Comparison of ENCODE assay signal across 1 cellular context in the genomic region with DNA sequence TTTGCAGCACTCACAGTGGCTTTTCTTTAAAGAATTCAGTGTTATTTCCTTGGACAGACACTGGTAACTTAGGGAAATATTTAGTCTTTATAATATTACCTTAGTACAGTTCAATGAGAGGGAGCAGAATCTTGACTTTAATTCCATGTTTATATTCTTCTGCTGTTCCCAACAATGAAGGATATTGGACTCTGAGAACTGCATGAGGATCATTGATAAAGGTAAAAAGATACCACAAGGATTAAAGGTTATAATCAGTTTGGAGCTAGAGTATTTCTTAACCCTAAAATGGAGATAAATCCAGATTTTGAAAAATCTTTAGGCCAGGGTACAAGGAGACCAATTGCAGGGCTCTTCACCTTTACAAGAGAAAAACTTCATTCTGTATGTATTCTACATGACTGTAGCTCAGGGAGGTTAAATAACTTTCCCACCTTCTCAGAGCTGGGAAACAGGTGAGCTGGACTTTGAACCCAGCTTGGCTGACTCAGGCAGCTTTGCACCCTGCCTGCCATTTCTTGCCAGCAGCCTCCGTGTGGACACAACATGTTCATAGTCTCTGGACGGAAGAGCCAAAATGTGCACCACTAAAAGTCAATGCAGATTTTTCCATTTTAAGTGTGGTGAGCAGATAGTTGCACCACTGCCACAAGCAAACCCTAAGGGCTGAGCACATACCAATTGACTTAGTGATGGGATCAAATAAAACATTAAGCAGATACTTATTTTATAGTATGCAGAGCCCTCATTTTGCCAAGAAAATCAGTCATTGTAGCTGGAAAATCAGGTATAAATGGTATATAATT.
TF ChIP-seq lines count a peak whose summit lies in the region.

No MANE protein-coding gene starts in this region.

TF ChIP-seq in HepG2, 621 proteins besides CTCF, POLR2A, EP300 and RAD21 (continued from another document and continues in another):
- TF ChIP-seq, protein P1, sequence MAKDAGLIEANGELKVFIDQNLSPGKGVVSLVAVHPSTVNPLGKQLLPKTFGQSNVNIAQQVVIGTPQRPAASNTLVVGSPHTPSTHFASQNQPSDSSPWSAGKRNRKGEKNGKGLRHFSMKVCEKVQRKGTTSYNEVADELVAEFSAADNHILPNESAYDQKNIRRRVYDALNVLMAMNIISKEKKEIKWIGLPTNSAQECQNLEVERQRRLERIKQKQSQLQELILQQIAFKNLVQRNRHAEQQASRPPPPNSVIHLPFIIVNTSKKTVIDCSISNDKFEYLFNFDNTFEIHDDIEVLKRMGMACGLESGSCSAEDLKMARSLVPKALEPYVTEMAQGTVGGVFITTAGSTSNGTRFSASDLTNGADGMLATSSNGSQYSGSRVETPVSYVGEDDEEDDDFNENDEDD (CRISPR knock-in tag; IDR thresholded peaks at IDR 0.05; ENCODE audit: borderline replicate concordance), result peak; percentile 55; the same call in 1 of the 2 replicates
- TF ChIP-seq, protein P2, sequence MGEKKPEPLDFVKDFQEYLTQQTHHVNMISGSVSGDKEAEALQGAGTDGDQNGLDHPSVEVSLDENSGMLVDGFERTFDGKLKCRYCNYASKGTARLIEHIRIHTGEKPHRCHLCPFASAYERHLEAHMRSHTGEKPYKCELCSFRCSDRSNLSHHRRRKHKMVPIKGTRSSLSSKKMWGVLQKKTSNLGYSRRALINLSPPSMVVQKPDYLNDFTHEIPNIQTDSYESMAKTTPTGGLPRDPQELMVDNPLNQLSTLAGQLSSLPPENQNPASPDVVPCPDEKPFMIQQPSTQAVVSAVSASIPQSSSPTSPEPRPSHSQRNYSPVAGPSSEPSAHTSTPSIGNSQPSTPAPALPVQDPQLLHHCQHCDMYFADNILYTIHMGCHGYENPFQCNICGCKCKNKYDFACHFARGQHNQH (CRISPR knock-in tag; IDR thresholded peaks at IDR 0.05), result peak; percentile 87
- TF ChIP-seq MIER2 (CRISPR knock-in tag; IDR thresholded peaks at IDR 0.05) (peak; percentile 72; the same call in 1 of the 2 replicates), ZNF572 (CRISPR knock-in tag; IDR thresholded peaks at IDR 0.05) (no peak), ZFP62 (CRISPR knock-in tag; IDR thresholded peaks at IDR 0.05) (no peak), SOX5 (CRISPR knock-in tag; IDR thresholded peaks at IDR 0.05; ENCODE audit: borderline replicate concordance) (peak; percentile 83), TOE1 (CRISPR knock-in tag; IDR thresholded peaks at IDR 0.05) (peak; percentile 35; the same call in 1 of the 2 replicates), SP5 (CRISPR knock-in tag; IDR thresholded peaks at IDR 0.05; ENCODE audit: borderline replicate concordance, low read depth) (peak; percentile 64; the same call in 1 of the 2 replicates), NR2F6 (IDR thresholded peaks at IDR 0.05) (0 out of 2 replicates have a peak, but pooled peaks have one; percentile 30), NR2F6 (CRISPR knock-in tag; IDR thresholded peaks at IDR 0.05) (0 out of 2 replicates have a peak, but pooled peaks have one; percentile 34), BHLHE40 (IDR thresholded peaks at IDR 0.05; ENCODE audit: low read length) (no peak), ZNF75D (CRISPR knock-in tag; IDR thresholded peaks at IDR 0.05; ENCODE audit: borderline replicate concordance) (no peak), ATM (IDR thresholded peaks at IDR 0.05; ENCODE audit: borderline replicate concordance) (no peak), THAP11 (CRISPR knock-in tag; IDR thresholded peaks at IDR 0.05) (peak; percentile 62; the same call in 1 of the 2 replicates), RFXAP (CRISPR knock-in tag; IDR thresholded peaks at IDR 0.05; ENCODE audit: borderline replicate concordance) (peak; percentile 61; the same call in 1 of the 2 replicates), KMT2A (CRISPR knock-in tag; IDR thresholded peaks at IDR 0.05) (no peak), ZFP1 (CRISPR knock-in tag; IDR thresholded peaks at IDR 0.05) (no peak), NR2F1 (CRISPR knock-in tag; IDR thresholded peaks at IDR 0.05) (peak in 1 of 2 experiments; percentile 39; a peak in 1 of 4 replicates), RFX3 (CRISPR knock-in tag; IDR thresholded peaks at IDR 0.05) (no peak), ETV5 (CRISPR knock-in tag; IDR thresholded peaks at IDR 0.05; ENCODE audit: borderline replicate concordance) (peak; percentile 84; the same call in 1 of the 2 replicates), ZFP36 (IDR thresholded peaks at IDR 0.05; ENCODE audit: borderline replicate concordance, low read depth, low read length, partially characterized antibody) (peak; percentile 54), PAX8 (CRISPR knock-in tag; IDR thresholded peaks at IDR 0.05; ENCODE audit: borderline replicate concordance) (no peak; the same call in 1 of the 2 replicates), DNMT1 (CRISPR knock-in tag; IDR thresholded peaks at IDR 0.05) (no peak), RXRB (CRISPR knock-in tag; IDR thresholded peaks at IDR 0.05; ENCODE audit: borderline replicate concordance) (peak; percentile 80), IKZF1 (IDR thresholded peaks at IDR 0.05) (no peak), ZNF678 (CRISPR knock-in tag; IDR thresholded peaks at IDR 0.05) (no peak), ZNF292 (CRISPR knock-in tag; IDR thresholded peaks at IDR 0.05; ENCODE audit: borderline replicate concordance, low read depth) (peak; percentile 97), ZC3H13 (CRISPR knock-in tag; IDR thresholded peaks at IDR 0.05) (no peak), CCDC6 (CRISPR knock-in tag; IDR thresholded peaks at IDR 0.05) (0 out of 2 replicates have a peak, but pooled peaks have one; percentile 41), ZSCAN31 (CRISPR knock-in tag; IDR thresholded peaks at IDR 0.05; ENCODE audit: low read depth) (0 out of 2 replicates have a peak, but pooled peaks have one; percentile 49), ZNF335 (CRISPR knock-in tag; IDR thresholded peaks at IDR 0.05) (no peak; the same call in 1 of the 2 replicates), ELF1 (CRISPR knock-in tag; IDR thresholded peaks at IDR 0.05) (peak; percentile 53)
- TF ChIP-seq, protein P3, sequence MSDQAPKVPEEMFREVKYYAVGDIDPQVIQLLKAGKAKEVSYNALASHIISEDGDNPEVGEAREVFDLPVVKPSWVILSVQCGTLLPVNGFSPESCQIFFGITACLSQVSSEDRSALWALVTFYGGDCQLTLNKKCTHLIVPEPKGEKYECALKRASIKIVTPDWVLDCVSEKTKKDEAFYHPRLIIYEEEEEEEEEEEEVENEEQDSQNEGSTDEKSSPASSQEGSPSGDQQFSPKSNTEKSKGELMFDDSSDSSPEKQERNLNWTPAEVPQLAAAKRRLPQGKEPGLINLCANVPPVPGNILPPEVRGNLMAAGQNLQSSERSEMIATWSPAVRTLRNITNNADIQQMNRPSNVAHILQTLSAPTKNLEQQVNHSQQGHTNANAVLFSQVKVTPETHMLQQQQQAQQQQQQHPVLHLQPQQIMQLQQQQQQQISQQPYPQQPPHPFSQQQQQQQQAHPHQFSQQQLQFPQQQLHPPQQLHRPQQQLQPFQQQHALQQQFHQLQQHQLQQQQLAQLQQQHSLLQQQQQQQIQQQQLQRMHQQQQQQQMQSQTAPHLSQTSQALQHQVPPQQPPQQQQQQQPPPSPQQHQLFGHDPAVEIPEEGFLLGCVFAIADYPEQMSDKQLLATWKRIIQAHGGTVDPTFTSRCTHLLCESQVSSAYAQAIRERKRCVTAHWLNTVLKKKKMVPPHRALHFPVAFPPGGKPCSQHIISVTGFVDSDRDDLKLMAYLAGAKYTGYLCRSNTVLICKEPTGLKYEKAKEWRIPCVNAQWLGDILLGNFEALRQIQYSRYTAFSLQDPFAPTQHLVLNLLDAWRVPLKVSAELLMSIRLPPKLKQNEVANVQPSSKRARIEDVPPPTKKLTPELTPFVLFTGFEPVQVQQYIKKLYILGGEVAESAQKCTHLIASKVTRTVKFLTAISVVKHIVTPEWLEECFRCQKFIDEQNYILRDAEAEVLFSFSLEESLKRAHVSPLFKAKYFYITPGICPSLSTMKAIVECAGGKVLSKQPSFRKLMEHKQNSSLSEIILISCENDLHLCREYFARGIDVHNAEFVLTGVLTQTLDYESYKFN (CRISPR knock-in tag; conservative IDR thresholded peaks at IDR 0.05), result peak; percentile 90
- TF ChIP-seq, protein P4, sequence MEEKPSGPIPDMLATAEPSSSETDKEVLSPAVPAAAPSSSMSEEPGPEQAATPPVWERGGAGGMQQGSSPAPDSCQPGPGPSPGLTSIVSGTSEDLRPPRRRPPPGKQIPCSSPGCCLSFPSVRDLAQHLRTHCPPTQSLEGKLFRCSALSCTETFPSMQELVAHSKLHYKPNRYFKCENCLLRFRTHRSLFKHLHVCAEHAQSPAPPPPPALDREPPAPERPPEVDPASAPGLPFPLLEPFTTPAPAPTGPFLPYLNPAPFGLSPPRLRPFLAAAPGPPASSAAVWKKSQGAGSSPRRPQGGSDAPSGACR (CRISPR knock-in tag; IDR thresholded peaks at IDR 0.05), result no peak
- TF ChIP-seq, protein P5, sequence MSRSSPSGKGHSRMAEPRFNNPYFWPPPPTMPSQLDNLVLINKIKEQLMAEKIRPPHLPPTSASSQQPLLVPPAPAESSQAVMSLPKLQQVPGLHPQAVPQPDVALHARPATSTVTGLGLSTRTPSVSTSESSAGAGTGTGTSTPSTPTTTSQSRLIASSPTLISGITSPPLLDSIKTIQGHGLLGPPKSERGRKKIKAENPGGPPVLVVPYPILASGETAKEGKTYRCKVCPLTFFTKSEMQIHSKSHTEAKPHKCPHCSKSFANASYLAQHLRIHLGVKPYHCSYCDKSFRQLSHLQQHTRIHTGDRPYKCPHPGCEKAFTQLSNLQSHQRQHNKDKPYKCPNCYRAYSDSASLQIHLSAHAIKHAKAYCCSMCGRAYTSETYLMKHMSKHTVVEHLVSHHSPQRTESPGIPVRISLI (CRISPR knock-in tag; IDR thresholded peaks at IDR 0.05; ENCODE audit: borderline replicate concordance), result no peak
- TF ChIP-seq, protein P6, sequence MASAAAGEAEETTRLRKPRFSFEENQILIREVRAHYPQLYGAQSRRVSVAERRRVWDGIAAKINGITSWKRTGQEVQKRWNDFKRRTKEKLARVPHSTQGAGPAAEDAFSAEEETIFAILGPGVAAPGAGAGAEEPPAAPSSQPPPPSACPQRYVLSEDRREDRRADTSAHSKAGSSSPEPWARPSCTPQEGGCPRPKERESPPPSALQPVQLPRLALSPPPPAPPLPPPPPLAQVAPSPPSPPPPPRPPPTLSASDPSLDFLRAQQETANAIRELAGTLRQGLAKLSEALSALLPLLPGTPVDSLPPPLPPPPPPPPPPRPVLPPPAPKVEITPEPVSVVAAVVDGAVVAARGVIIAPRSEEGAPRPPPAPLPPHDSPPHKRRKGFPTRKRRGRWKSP (CRISPR knock-in tag; IDR thresholded peaks at IDR 0.05), result 0 out of 2 replicates have a peak, but pooled peaks have one; percentile 48
- TF ChIP-seq, protein P7, sequence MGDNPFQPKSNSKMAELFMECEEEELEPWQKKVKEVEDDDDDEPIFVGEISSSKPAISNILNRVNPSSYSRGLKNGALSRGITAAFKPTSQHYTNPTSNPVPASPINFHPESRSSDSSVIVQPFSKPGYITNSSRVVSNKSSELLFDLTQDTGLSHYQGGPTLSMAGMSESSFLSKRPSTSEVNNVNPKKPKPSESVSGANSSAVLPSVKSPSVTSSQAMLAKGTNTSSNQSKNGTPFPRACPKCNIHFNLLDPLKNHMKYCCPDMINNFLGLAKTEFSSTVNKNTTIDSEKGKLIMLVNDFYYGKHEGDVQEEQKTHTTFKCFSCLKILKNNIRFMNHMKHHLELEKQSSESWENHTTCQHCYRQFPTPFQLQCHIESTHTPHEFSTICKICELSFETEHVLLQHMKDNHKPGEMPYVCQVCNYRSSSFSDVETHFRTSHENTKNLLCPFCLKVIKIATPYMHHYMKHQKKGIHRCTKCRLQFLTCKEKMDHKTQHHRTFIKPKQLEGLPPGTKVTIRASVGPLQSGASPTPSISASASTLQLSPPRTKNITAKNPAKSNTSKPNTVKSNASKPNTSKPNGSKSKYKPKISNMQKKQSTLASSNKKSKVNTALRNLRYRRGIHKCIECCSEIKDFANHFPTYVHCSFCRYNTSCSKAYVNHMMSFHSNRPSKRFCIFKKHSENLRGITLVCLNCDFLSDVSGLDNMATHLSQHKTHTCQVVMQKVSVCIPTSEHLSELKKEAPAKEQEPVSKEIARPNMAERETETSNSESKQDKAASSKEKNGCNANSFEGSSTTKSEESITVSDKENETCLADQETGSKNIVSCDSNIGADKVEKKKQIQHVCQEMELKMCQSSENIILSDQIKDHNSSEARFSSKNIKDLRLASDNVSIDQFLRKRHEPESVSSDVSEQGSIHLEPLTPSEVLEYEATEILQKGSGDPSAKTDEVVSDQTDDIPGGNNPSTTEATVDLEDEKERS (CRISPR knock-in tag; IDR thresholded peaks at IDR 0.05), result peak; percentile 84; the same call in 1 of the 2 replicates
- TF ChIP-seq, protein P8, sequence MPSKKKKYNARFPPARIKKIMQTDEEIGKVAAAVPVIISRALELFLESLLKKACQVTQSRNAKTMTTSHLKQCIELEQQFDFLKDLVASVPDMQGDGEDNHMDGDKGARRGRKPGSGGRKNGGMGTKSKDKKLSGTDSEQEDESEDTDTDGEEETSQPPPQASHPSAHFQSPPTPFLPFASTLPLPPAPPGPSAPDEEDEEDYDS (CRISPR knock-in tag; IDR thresholded peaks at IDR 0.05), result peak; percentile 78
- TF ChIP-seq, protein P9, sequence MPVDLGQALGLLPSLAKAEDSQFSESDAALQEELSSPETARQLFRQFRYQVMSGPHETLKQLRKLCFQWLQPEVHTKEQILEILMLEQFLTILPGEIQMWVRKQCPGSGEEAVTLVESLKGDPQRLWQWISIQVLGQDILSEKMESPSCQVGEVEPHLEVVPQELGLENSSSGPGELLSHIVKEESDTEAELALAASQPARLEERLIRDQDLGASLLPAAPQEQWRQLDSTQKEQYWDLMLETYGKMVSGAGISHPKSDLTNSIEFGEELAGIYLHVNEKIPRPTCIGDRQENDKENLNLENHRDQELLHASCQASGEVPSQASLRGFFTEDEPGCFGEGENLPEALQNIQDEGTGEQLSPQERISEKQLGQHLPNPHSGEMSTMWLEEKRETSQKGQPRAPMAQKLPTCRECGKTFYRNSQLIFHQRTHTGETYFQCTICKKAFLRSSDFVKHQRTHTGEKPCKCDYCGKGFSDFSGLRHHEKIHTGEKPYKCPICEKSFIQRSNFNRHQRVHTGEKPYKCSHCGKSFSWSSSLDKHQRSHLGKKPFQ (CRISPR knock-in tag; IDR thresholded peaks at IDR 0.05; ENCODE audit: insufficient replicate concordance), result peak; percentile 45
- TF ChIP-seq, protein P10, sequence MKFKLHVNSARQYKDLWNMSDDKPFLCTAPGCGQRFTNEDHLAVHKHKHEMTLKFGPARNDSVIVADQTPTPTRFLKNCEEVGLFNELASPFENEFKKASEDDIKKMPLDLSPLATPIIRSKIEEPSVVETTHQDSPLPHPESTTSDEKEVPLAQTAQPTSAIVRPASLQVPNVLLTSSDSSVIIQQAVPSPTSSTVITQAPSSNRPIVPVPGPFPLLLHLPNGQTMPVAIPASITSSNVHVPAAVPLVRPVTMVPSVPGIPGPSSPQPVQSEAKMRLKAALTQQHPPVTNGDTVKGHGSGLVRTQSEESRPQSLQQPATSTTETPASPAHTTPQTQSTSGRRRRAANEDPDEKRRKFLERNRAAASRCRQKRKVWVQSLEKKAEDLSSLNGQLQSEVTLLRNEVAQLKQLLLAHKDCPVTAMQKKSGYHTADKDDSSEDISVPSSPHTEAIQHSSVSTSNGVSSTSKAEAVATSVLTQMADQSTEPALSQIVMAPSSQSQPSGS (CRISPR knock-in tag; IDR thresholded peaks at IDR 0.05), result peak; percentile 77
- TF ChIP-seq, protein P11, sequence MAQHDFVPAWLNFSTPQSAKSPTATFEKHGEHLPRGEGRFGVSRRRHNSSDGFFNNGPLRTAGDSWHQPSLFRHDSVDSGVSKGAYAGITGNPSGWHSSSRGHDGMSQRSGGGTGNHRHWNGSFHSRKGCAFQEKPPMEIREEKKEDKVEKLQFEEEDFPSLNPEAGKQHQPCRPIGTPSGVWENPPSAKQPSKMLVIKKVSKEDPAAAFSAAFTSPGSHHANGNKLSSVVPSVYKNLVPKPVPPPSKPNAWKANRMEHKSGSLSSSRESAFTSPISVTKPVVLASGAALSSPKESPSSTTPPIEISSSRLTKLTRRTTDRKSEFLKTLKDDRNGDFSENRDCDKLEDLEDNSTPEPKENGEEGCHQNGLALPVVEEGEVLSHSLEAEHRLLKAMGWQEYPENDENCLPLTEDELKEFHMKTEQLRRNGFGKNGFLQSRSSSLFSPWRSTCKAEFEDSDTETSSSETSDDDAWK (CRISPR knock-in tag; IDR thresholded peaks at IDR 0.05), result no peak
